ENCODE assay signal across 8 cellular contexts in the genomic region with DNA sequence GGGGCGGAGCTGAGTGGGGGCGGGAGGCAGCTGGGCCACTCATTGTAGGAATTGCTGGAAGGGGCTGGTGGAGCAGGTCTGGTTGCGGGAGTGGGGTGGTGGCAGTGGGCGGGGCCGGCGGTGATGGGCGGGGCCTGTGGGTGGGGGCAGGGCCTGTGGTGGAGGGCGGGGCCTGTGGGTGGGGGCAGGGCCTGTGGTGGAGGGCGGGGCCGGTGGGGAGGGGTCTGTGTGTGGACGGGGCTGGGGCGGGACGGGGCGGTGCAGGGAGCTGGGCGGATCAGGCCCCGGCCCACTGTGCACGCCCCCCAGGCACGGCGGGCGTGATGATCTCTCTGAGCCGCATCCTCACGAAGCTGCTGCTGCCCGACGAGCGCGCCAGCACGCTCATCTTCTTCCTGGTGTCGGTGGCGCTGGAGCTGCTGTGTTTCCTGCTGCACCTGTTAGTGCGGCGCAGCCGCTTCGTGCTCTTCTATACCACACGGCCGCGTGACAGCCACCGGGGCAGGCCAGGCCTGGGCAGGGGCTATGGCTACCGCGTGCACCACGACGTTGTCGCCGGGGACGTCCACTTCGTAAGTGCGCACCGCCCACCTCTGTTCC. TPM values are rescaled to one million over a fixed set of nuclear protein-coding genes. Genes with fewer than 3 reads are reported as not detected.
DNase-seq lines count a peak whose midpoint lies in the region; ATAC-seq and TF ChIP-seq lines count a peak whose summit lies in the region.

No MANE protein-coding gene starts in this region.

- CTCF ChIA-PET in CD8-positive, alpha-beta T cell (lab: Charles Lee) = no interaction called here

- no peaks in the 10 kb centered on the region for H3K79me2 ChIP-seq in KMS-11 (ENCODE audit: insufficient read depth, low read depth)

- H3K27ac ChIP-seq in CD8-positive, alpha-beta T cell (ENCODE audit: low read depth, low read length) = no peak overlapping the region
- H3K27ac ChIP-seq in KMS-11 = no peak overlapping the region

- H3K36me3 ChIP-seq in CD8-positive, alpha-beta T cell (ENCODE audit: insufficient read depth, low read length) = no peaks in the 10 kb centered on the region
- H3K36me3 ChIP-seq in KMS-11 (ENCODE audit: insufficient read depth) = no peaks in the 10 kb centered on the region

- peaks cover 10% of the 10 kb centered on the region for H3K4me1 ChIP-seq in CD8-positive, alpha-beta T cell (ENCODE audit: insufficient read depth, low read length)
- H3K4me1 ChIP-seq in KMS-11 (ENCODE audit: low read depth, poor library complexity, severe bottlenecking) = no peaks in the 10 kb centered on the region

- H3K4me1 Mint-ChIP-seq in CD8-positive, alpha-beta T cell (ENCODE audit: low read depth) = peaks cover 12% of the 10 kb centered on the region

- H3K27me3 Mint-ChIP-seq in CD8-positive, alpha-beta T cell (ENCODE audit: low read depth) = peaks cover 8% of the 10 kb centered on the region

- no peaks in the 10 kb centered on the region for H4K20me1 ChIP-seq in KMS-11 (ENCODE audit: insufficient read depth)

- H3K4me3 Mint-ChIP-seq in CD8-positive, alpha-beta T cell = peak overlapping the region; percentile 82

- no peaks in the 10 kb centered on the region for H3K9me3 ChIP-seq in CD8-positive, alpha-beta T cell (ENCODE audit: low read length)

- peak overlapping the region; percentile 13; the same call in 1 of the 2 replicates for H3K4me2 ChIP-seq in KMS-11

- POLR2A ChIA-PET in CD8-positive, alpha-beta T cell (lab: Charles Lee) = interaction anchor here (0.6 kb wide), 1 partner anchor 74 kb away, joined by 4 read pairs; no protein-coding TSS in a partner anchor

- no peaks in the 10 kb centered on the region for H3K36me3 Mint-ChIP-seq in CD8-positive, alpha-beta T cell

- H3K27me3 ChIP-seq in CD8-positive, alpha-beta T cell (ENCODE audit: insufficient read depth, low read length) = no peaks in the 10 kb centered on the region
- peaks cover 4% of the 10 kb centered on the region; the same call in 1 of the 2 replicates for H3K27me3 ChIP-seq in KMS-11 (ENCODE audit: insufficient read depth, low read depth)

- H3K27ac Mint-ChIP-seq in CD8-positive, alpha-beta T cell = peak overlapping the region; percentile 49

- DNase-seq in CD8-positive, alpha-beta T cell = peak; percentile 48 to 84 (median 66)
- DNase-seq in activated CD8-positive, alpha-beta memory T cell treated with anti-CD3 and anti-CD28 coated beads, Interleukin-2, amount 50 U/mL, for 4 hours = peak; percentile 61
- peak; percentile 98 for DNase-seq in iPS-NIHi11 (ENCODE audit: low spot score)
- DNase-seq in stimulated activated CD8-positive, alpha-beta memory T cell treated with anti-CD3 and anti-CD28 coated beads, Interleukin-7, amount 100 ng/mL, for 4 hours (ENCODE audit: low read depth in 2 of 2) = peak; percentile 42 to 61
- DNase-seq in cerebellum (ENCODE audit: low spot score) = no peak
- DNase-seq in hepatic stellate cell (ENCODE audit: low spot score) = no peak
- DNase-seq in SIG-M5 (lab: John Stamatoyannopoulos, UW) = no peak

- peak; percentile 94 for ATAC-seq in CD8-positive, alpha-beta T cell

- peak overlapping the region; percentile 41; the same call in 1 of the 2 replicates for H2AFZ ChIP-seq in KMS-11 (ENCODE audit: low read depth)

- intact Hi-C loops in CD8-positive, alpha-beta T cell (cut with DNase I, micrococcal nuclease) = no loop called here

- H3K9me3 Mint-ChIP-seq in CD8-positive, alpha-beta T cell = peaks cover 8% of the 10 kb centered on the region

- H3K9ac ChIP-seq in KMS-11 = no peak overlapping the region

- TF ChIP-seq CTCF in CD8-positive, alpha-beta T cell (IDR thresholded peaks at IDR 0.05) = no peak
- TF ChIP-seq CTCF in KMS-11 (conservative IDR thresholded peaks at IDR 0.05; ENCODE audit: low read depth, low read length) = no peak

- peak overlapping the region; percentile 55 for H3K4me3 ChIP-seq in CD8-positive, alpha-beta T cell (ENCODE audit: low read depth, low read length)
- H3K4me3 ChIP-seq in KMS-11 (IDR thresholded peaks at IDR 0.05; ENCODE audit: insufficient read depth, low read depth, low read length) = no peak overlapping the region

RNA-seq across cellular contexts. Expression of a gene that starts 14.0 kb away (rescaled TPM):
- total RNA-seq in CD8-positive, alpha-beta T cell = under 1 TPM; 0.16 to 0.17 TPM
- 22.6 TPM for total RNA-seq in cerebellum

Comparison
In these comparisons a context has a peak if more than half of its experiments do, and no peak if none do; other contexts are left out.
1. DNase-seq: peak in CD8-positive, alpha-beta T cell (7 of 7), activated CD8-positive, alpha-beta memory T cell treated with anti-CD3 and anti-CD28 coated beads, Interleukin-2, amount 50 U/mL, for 4 hours (single experiment), iPS-NIHi11 (single experiment) and stimulated activated CD8-positive, alpha-beta memory T cell treated with anti-CD3 and anti-CD28 coated beads, Interleukin-7, amount 100 ng/mL, for 4 hours (2 of 2); none in cerebellum (single experiment), hepatic stellate cell (single experiment) and SIG-M5 (single experiment).
2. RNA of a gene that starts 14.0 kb away (total RNA-seq): 22.6 TPM in cerebellum (single experiment); 0.16 to 0.17 TPM in CD8-positive, alpha-beta T cell; every median in the first group is over 10 times any median in the second.